In genomic region chr15:81037952-81038743, GRCh38 we compare ENCODE assay signal across 19 cellular contexts.
"Had no signal": no experiment of that assay in that cellular context is flagged by ENCODE, and none has a peak within 500 bp of the region (broad histone marks: within the 10 kb centered on the region; RNA-seq: fewer than 3 reads in every experiment).

No MANE protein-coding gene starts in this region.

- H3K27ac ChIP-seq: ovary, prostate gland had no signal

- H3K36me3 Mint-ChIP-seq: activated CD4-positive, alpha-beta memory T cell treated with anti-CD3 and anti-CD28 coated beads for 36 hours; brain; naive thymus-derived CD8-positive, alpha-beta T cell had no signal

- DNase-seq: activated B cell treated with CpG ODN at 0.5 μM for 24 hours; activated CD4-positive, alpha-beta memory T cell treated with anti-CD3 and anti-CD28 coated beads for 36 hours; activated CD4-positive, alpha-beta T cell treated with anti-CD3 and anti-CD28 coated beads for 4 hours; activated gamma-delta T cell; activated naive CD4-positive, alpha-beta T cell treated with anti-CD3 and anti-CD28 coated beads, Interleukin-2, amount 50 U/mL, for 16 hours; activated naive CD8-positive, alpha-beta T cell treated with anti-CD3 and anti-CD28 coated beads, Interleukin-2, amount 50 U/mL, for 24 hours; erythroblast; foreskin melanocyte; islet precursor cell; left cardiac atrium; naive thymus-derived CD8-positive, alpha-beta T cell; ovary; stimulated activated CD4-positive, alpha-beta T cell treated with anti-CD3 and anti-CD28 coated beads, Interleukin-12 subunit alpha, Interleukin-12 subunit beta, amount 100 ng/mL, for 4 hours; stimulated activated CD4-positive, alpha-beta T cell treated with anti-CD3 and anti-CD28 coated beads, Interleukin-4, amount 100 ng/mL, for 4 hours; stimulated activated naive CD8-positive, alpha-beta T cell treated with anti-CD3 and anti-CD28 coated beads, Interleukin-15, Interleukin-2, amounts not matched to agents 100 U/mL and 50 U/mL, for 24 hours had no signal

- H3K27ac Mint-ChIP-seq: activated B cell treated with CpG ODN at 0.5 μM for 24 hours; activated naive CD8-positive, alpha-beta T cell treated with anti-CD3 and anti-CD28 coated beads, Interleukin-2, amount 50 U/mL, for 24 hours; activated T-helper 1 cell treated with anti-CD3 and anti-CD28 coated beads, Interleukin-12 subunit alpha, Interleukin-12 subunit beta, Interleukin-2, Interleukin-4 antibody, amounts not matched to agents 30 ng/mL and 10 ng/mL and 1 ng/mL, durations not matched to agents 14 hours and 24 hours and 36 hours; brain had no signal

- H3K9me3 Mint-ChIP-seq: activated B cell treated with CpG ODN at 0.5 μM for 24 hours; activated CD4-positive, alpha-beta memory T cell treated with anti-CD3 and anti-CD28 coated beads for 36 hours; activated naive CD8-positive, alpha-beta T cell treated with anti-CD3 and anti-CD28 coated beads, Interleukin-2, amount 50 U/mL, for 24 hours; activated T-helper 1 cell treated with anti-CD3 and anti-CD28 coated beads, Interleukin-12 subunit alpha, Interleukin-12 subunit beta, Interleukin-2, Interleukin-4 antibody, amounts not matched to agents 30 ng/mL and 10 ng/mL and 1 ng/mL, durations not matched to agents 14 hours and 24 hours and 36 hours; naive thymus-derived CD8-positive, alpha-beta T cell; T-helper 1 cell treated with Interleukin-12 subunit alpha and Interleukin-12 subunit beta and Interleukin-4 antibody, amounts not matched to agents 30 μg/mL and 1 μg/mL, for 36 hours had no signal

- H3K9me3 ChIP-seq: ovary, prostate gland had no signal

- ATAC-seq: activated naive CD8-positive, alpha-beta T cell treated with anti-CD3 and anti-CD28 coated beads, Interleukin-2, amount 50 U/mL, for 24 hours; naive thymus-derived CD8-positive, alpha-beta T cell; stimulated activated naive CD8-positive, alpha-beta T cell treated with anti-CD3 and anti-CD28 coated beads, Interleukin-15, Interleukin-2, amounts not matched to agents 100 U/mL and 50 U/mL, for 24 hours had no signal

- H3K27me3 Mint-ChIP-seq: activated B cell treated with CpG ODN at 0.5 μM for 24 hours; activated CD4-positive, alpha-beta memory T cell treated with anti-CD3 and anti-CD28 coated beads for 36 hours; activated naive CD8-positive, alpha-beta T cell treated with anti-CD3 and anti-CD28 coated beads, Interleukin-2, amount 50 U/mL, for 24 hours; brain; naive thymus-derived CD8-positive, alpha-beta T cell had no signal

- H3K4me3 ChIP-seq: ovary, prostate gland had no signal

- H3K36me3 ChIP-seq: ovary, prostate gland had no signal

- H3K27me3 ChIP-seq: ovary had no signal

- H3K4me3 Mint-ChIP-seq: activated B cell treated with CpG ODN at 0.5 μM for 24 hours; activated CD4-positive, alpha-beta memory T cell treated with anti-CD3 and anti-CD28 coated beads for 36 hours; activated naive CD8-positive, alpha-beta T cell treated with anti-CD3 and anti-CD28 coated beads, Interleukin-2, amount 50 U/mL, for 24 hours; activated T-helper 1 cell treated with anti-CD3 and anti-CD28 coated beads, Interleukin-12 subunit alpha, Interleukin-12 subunit beta, Interleukin-2, Interleukin-4 antibody, amounts not matched to agents 30 ng/mL and 10 ng/mL and 1 ng/mL, durations not matched to agents 14 hours and 24 hours and 36 hours; brain; naive thymus-derived CD8-positive, alpha-beta T cell; T-helper 1 cell treated with Interleukin-12 subunit alpha and Interleukin-12 subunit beta and Interleukin-4 antibody, amounts not matched to agents 30 μg/mL and 1 μg/mL, for 36 hours had no signal

- H3K4me1 ChIP-seq: prostate gland had no signal
